ENCODE assay signal across 27 cellular contexts in the genomic region with DNA sequence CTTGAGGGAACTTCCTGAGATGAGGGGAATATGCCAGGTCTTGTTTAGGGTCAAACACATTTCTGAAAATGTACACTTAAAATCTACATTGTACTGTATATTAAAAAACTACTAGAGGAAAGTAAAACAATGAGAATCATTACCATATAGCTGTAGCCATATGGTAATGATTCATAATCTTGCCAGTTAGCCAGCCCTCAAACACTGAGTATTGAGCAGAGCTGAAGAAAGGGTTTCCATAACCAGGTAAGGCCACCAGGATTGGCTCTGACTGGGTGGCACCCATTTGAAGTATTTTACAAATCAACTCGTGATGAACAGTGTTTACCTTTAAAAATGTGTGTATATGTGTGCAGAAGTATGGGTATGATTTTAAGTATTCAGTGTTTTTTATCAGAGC.
DNase-seq lines count a peak whose midpoint lies in the region; ATAC-seq and TF ChIP-seq lines count a peak whose summit lies in the region.
"Had no signal": no experiment of that assay in that cellular context is flagged by ENCODE, and none has a peak within 500 bp of the region (broad histone marks: within the 10 kb centered on the region; RNA-seq: fewer than 3 reads in every experiment).

No MANE protein-coding gene starts in this region.

- no peaks in the 10 kb centered on the region for H4K20me1 ChIP-seq in OCI-LY7 (ENCODE audit: insufficient read depth, low read length)

- H3K27ac Mint-ChIP-seq in activated naive CD4-positive, alpha-beta T cell treated with anti-CD3 and anti-CD28 coated beads, Interleukin-2, amount 50 U/mL, for 72 hours = no peak overlapping the region
- H3K27ac Mint-ChIP-seq in activated naive CD4-positive, alpha-beta T cell treated with anti-CD3 and anti-CD28 coated beads for 36 hours = no peak overlapping the region
- peak overlapping the region; percentile 73 for H3K27ac Mint-ChIP-seq in activated T-helper 1 cell treated with anti-CD3 and anti-CD28 coated beads, Interleukin-12 subunit alpha, Interleukin-12 subunit beta, Interleukin-2, Interleukin-4 antibody, amounts not matched to agents 30 ng/mL and 10 ng/mL and 1 ng/mL, durations not matched to agents 14 hours and 24 hours and 36 hours
- H3K27ac Mint-ChIP-seq in progenitor cell of endocrine pancreas (peak overlapping the region; percentile 28), WTC11 (no peak overlapping the region)
- H3K27ac Mint-ChIP-seq: activated naive CD8-positive, alpha-beta T cell treated with anti-CD3 and anti-CD28 coated beads, Interleukin-2, amount 10 ng/mL, durations not matched to agents 7 days and 5 days had no signal

- peaks cover 9% of the 10 kb centered on the region; the same call in 1 of the 2 replicates for H3K79me2 ChIP-seq in OCI-LY7 (ENCODE audit: insufficient read depth, low read depth, low read length)

- H3K36me3 ChIP-seq in OCI-LY7 (ENCODE audit: insufficient read depth, low read length) = peaks cover 40% of the 10 kb centered on the region
- H3K36me3 ChIP-seq: ascending aorta, colonic mucosa, ovary had no signal

- DNase-seq in activated naive CD4-positive, alpha-beta T cell treated with anti-CD3 and anti-CD28 coated beads, Interleukin-2, amount 50 U/mL, for 72 hours (ENCODE audit: low spot score in 2 of 2) = no peak
- DNase-seq in activated naive CD4-positive, alpha-beta T cell treated with anti-CD3 and anti-CD28 coated beads for 36 hours = no peak
- DNase-seq in OCI-LY7 (ENCODE audit: low spot score) (no peak), progenitor cell of endocrine pancreas (ENCODE audit: low spot score, unreplicated experiment) (no peak), WTC11 (ENCODE audit: low spot score) (no peak), Ammon's horn (ENCODE audit: low spot score) (no peak), HuH-7.5 (ENCODE audit: low spot score) (no peak)
- no peak for DNase-seq in activated T-helper 1 cell treated with anti-CD3 and anti-CD28 coated beads, Interleukin-12 subunit alpha, Interleukin-12 subunit beta, Interleukin-2, Interleukin-4 antibody, amounts not matched to agents 30 ng/mL and 10 ng/mL and 1 ng/mL, durations not matched to agents 14 hours and 24 hours and 36 hours (ENCODE audit: low spot score)
- DNase-seq: activated CD4-positive, CD25-positive, alpha-beta regulatory T cell treated with anti-CD3 and anti-CD28 coated beads, Interleukin-2, amount 50 U/mL, for 72 hours; activated effector memory CD4-positive, alpha-beta T cell treated with Interleukin-2 at 50 U/mL for 16 hours; activated naive CD8-positive, alpha-beta T cell treated with anti-CD3 and anti-CD28 coated beads, Interleukin-2, amount 10 ng/mL, durations not matched to agents 7 days and 5 days; colonic mucosa; COR-L47; effector CD4-positive, alpha-beta T cell; erythroblast; NCI-H2107; NCI-H345; NCI-H69; ovary; retina; stimulated activated naive CD4-positive, alpha-beta T cell had no signal

- no TSS peak for BruUV-seq in OCI-LY7 (replicated peaks; lab: Mats Ljungman, UMichigan)

- H3K27me3 Mint-ChIP-seq in activated naive CD4-positive, alpha-beta T cell treated with anti-CD3 and anti-CD28 coated beads for 36 hours (ENCODE audit: low read depth) = no peaks in the 10 kb centered on the region
- H3K27me3 Mint-ChIP-seq in activated T-helper 1 cell treated with anti-CD3 and anti-CD28 coated beads, Interleukin-12 subunit alpha, Interleukin-12 subunit beta, Interleukin-2, Interleukin-4 antibody, amounts not matched to agents 30 ng/mL and 10 ng/mL and 1 ng/mL, durations not matched to agents 14 hours and 24 hours and 36 hours (ENCODE audit: insufficient read depth) = no peaks in the 10 kb centered on the region
- no peaks in the 10 kb centered on the region for H3K27me3 Mint-ChIP-seq in progenitor cell of endocrine pancreas
- H3K27me3 Mint-ChIP-seq in WTC11 (ENCODE audit: low read depth) = no peaks in the 10 kb centered on the region
- H3K27me3 Mint-ChIP-seq: activated naive CD8-positive, alpha-beta T cell treated with anti-CD3 and anti-CD28 coated beads, Interleukin-2, amount 10 ng/mL, durations not matched to agents 7 days and 5 days had no signal

- no peak overlapping the region for H3K4me3 Mint-ChIP-seq in activated naive CD4-positive, alpha-beta T cell treated with anti-CD3 and anti-CD28 coated beads for 36 hours
- no peak overlapping the region for H3K4me3 Mint-ChIP-seq in activated T-helper 1 cell treated with anti-CD3 and anti-CD28 coated beads, Interleukin-12 subunit alpha, Interleukin-12 subunit beta, Interleukin-2, Interleukin-4 antibody, amounts not matched to agents 30 ng/mL and 10 ng/mL and 1 ng/mL, durations not matched to agents 14 hours and 24 hours and 36 hours
- H3K4me3 Mint-ChIP-seq in progenitor cell of endocrine pancreas (ENCODE audit: low read depth) (no peak overlapping the region), WTC11 (no peak overlapping the region)
- H3K4me3 Mint-ChIP-seq: activated naive CD8-positive, alpha-beta T cell treated with anti-CD3 and anti-CD28 coated beads, Interleukin-2, amount 10 ng/mL, durations not matched to agents 7 days and 5 days had no signal

- peaks cover 23% of the 10 kb centered on the region for H3K9me3 ChIP-seq in OCI-LY7 (ENCODE audit: low read length)
- H3K9me3 ChIP-seq: ascending aorta, colonic mucosa, ovary had no signal

- no peaks in the 10 kb centered on the region for H3K9me2 ChIP-seq in OCI-LY7 (ENCODE audit: insufficient read depth, low read length)

- TF ChIP-seq CTCF in OCI-LY7 (conservative IDR thresholded peaks at IDR 0.05; ENCODE audit: low read length) (no peak), progenitor cell of endocrine pancreas (IDR thresholded peaks at IDR 0.05; ENCODE audit: unreplicated experiment) (no peak), WTC11 (IDR thresholded peaks at IDR 0.05) (no peak)

- H3K27ac ChIP-seq in OCI-LY7 (ENCODE audit: low read depth, low read length, poor library complexity, severe bottlenecking) = peak overlapping the region; percentile 38
- H3K27ac ChIP-seq: ascending aorta, C4-2B, cardiac muscle cell, colonic mucosa, ovary, skin epidermis had no signal

- no peak overlapping the region for H3K4me3 ChIP-seq in OCI-LY7 (ENCODE audit: low read depth, low read length, poor library complexity, severe bottlenecking)
- H3K4me3 ChIP-seq: ascending aorta, cardiac muscle cell, colonic mucosa, ovary, skin epidermis had no signal

- H3K4me1 ChIP-seq in OCI-LY7 (ENCODE audit: insufficient read depth, low read length, poor library complexity, severe bottlenecking) = peaks cover 46% of the 10 kb centered on the region
- H3K4me1 ChIP-seq: colonic mucosa had no signal

- peaks cover 26% of the 10 kb centered on the region for H3K4me1 Mint-ChIP-seq in activated naive CD4-positive, alpha-beta T cell treated with anti-CD3 and anti-CD28 coated beads for 36 hours (ENCODE audit: low read depth)
- peaks cover 37% of the 10 kb centered on the region for H3K4me1 Mint-ChIP-seq in activated T-helper 1 cell treated with anti-CD3 and anti-CD28 coated beads, Interleukin-12 subunit alpha, Interleukin-12 subunit beta, Interleukin-2, Interleukin-4 antibody, amounts not matched to agents 30 ng/mL and 10 ng/mL and 1 ng/mL, durations not matched to agents 14 hours and 24 hours and 36 hours (ENCODE audit: low read depth)
- H3K4me1 Mint-ChIP-seq in progenitor cell of endocrine pancreas (ENCODE audit: low read depth) = peaks cover 24% of the 10 kb centered on the region
- peaks cover 4% of the 10 kb centered on the region; the same call in 1 of the 2 replicates for H3K4me1 Mint-ChIP-seq in WTC11

- H3K4me2 ChIP-seq in OCI-LY7 (ENCODE audit: low read length) = peak overlapping the region; percentile 13; the same call in 1 of the 2 replicates

- no peak overlapping the region for H2AFZ ChIP-seq in OCI-LY7 (ENCODE audit: low read length)

- H3K9me3 Mint-ChIP-seq in activated naive CD4-positive, alpha-beta T cell treated with anti-CD3 and anti-CD28 coated beads, Interleukin-2, amount 50 U/mL, for 72 hours = peaks cover 0 to 8% of the 10 kb centered on the region in 2 donors
- H3K9me3 Mint-ChIP-seq in activated naive CD4-positive, alpha-beta T cell treated with anti-CD3 and anti-CD28 coated beads for 36 hours = no peaks in the 10 kb centered on the region
- peaks cover 10% of the 10 kb centered on the region for H3K9me3 Mint-ChIP-seq in activated T-helper 1 cell treated with anti-CD3 and anti-CD28 coated beads, Interleukin-12 subunit alpha, Interleukin-12 subunit beta, Interleukin-2, Interleukin-4 antibody, amounts not matched to agents 30 ng/mL and 10 ng/mL and 1 ng/mL, durations not matched to agents 14 hours and 24 hours and 36 hours
- H3K9me3 Mint-ChIP-seq in progenitor cell of endocrine pancreas (ENCODE audit: low read depth) = peaks cover 2% of the 10 kb centered on the region
- H3K9me3 Mint-ChIP-seq in WTC11 = no peaks in the 10 kb centered on the region

- H3K36me3 Mint-ChIP-seq in activated naive CD4-positive, alpha-beta T cell treated with anti-CD3 and anti-CD28 coated beads, Interleukin-2, amount 50 U/mL, for 72 hours = peaks cover 11 to 36% of the 10 kb centered on the region in 2 donors
- peaks cover 10% of the 10 kb centered on the region for H3K36me3 Mint-ChIP-seq in activated naive CD4-positive, alpha-beta T cell treated with anti-CD3 and anti-CD28 coated beads for 36 hours (ENCODE audit: low read depth)
- H3K36me3 Mint-ChIP-seq in activated T-helper 1 cell treated with anti-CD3 and anti-CD28 coated beads, Interleukin-12 subunit alpha, Interleukin-12 subunit beta, Interleukin-2, Interleukin-4 antibody, amounts not matched to agents 30 ng/mL and 10 ng/mL and 1 ng/mL, durations not matched to agents 14 hours and 24 hours and 36 hours (ENCODE audit: low read depth) = peaks cover 31% of the 10 kb centered on the region
- H3K36me3 Mint-ChIP-seq in progenitor cell of endocrine pancreas (ENCODE audit: insufficient read depth) (peaks cover 42% of the 10 kb centered on the region), WTC11 (peaks cover 22% of the 10 kb centered on the region)

- POLR2A ChIA-PET in OCI-LY7 (lab: Charles Lee) = no interaction called here
- POLR2A ChIA-PET in WTC11 (lab: Charles Lee) = no interaction called here

- CTCF ChIA-PET in activated naive CD4-positive, alpha-beta T cell treated with anti-CD3 and anti-CD28 coated beads for 36 hours (lab: Charles Lee) = interaction anchor here (0.6 kb wide), 1 partner anchor 17 kb away, joined by 3 read pairs; no protein-coding TSS in a partner anchor
- CTCF ChIA-PET in OCI-LY7 (lab: Charles Lee; ENCODE audit: unreplicated experiment) (no interaction called here), WTC11 (lab: Charles Lee) (interaction anchor here (1.3 kb wide), 1 partner anchor 182 kb away, joined by 3 read pairs; no protein-coding TSS in a partner anchor)

- intact Hi-C loops in activated naive CD4-positive, alpha-beta T cell treated with anti-CD3 and anti-CD28 coated beads for 36 hours (cut with micrococcal nuclease) = no loop called here
- intact Hi-C loops in OCI-LY7 (cut with micrococcal nuclease; ENCODE audit: unreplicated experiment) = no loop called here
- intact Hi-C loops in activated T-helper 1 cell treated with anti-CD3 and anti-CD28 coated beads, Interleukin-12 subunit alpha, Interleukin-12 subunit beta, Interleukin-2, Interleukin-4 antibody, amounts not matched to agents 30 ng/mL and 10 ng/mL and 1 ng/mL, durations not matched to agents 14 hours and 24 hours and 36 hours (cut with micrococcal nuclease) = loop anchor here (5.0 kb wide), 2 partner anchors 122 to 147 kb away; no protein-coding TSS in a partner anchor

- peak; percentile 46 to 55 for ATAC-seq in activated naive CD4-positive, alpha-beta T cell treated with anti-CD3 and anti-CD28 coated beads, Interleukin-2, amount 50 U/mL, for 72 hours
- ATAC-seq in WTC11 = no peak
- ATAC-seq: HCT116, left lobe of liver had no signal

Comparison
In these comparisons a context has a peak if more than half of its experiments do, and no peak if none do; other contexts are left out.
1. H3K27ac Mint-ChIP-seq: peak in activated T-helper 1 cell treated with anti-CD3 and anti-CD28 coated beads, Interleukin-12 subunit alpha, Interleukin-12 subunit beta, Interleukin-2, Interleukin-4 antibody, amounts not matched to agents 30 ng/mL and 10 ng/mL and 1 ng/mL, durations not matched to agents 14 hours and 24 hours and 36 hours (single experiment) and progenitor cell of endocrine pancreas (single experiment); none in activated naive CD4-positive, alpha-beta T cell treated with anti-CD3 and anti-CD28 coated beads, Interleukin-2, amount 50 U/mL, for 72 hours (0 of 2), activated naive CD4-positive, alpha-beta T cell treated with anti-CD3 and anti-CD28 coated beads for 36 hours (single experiment) and WTC11 (single experiment).